26 cellular contexts compared by ENCODE assay signal in the genomic region with DNA sequence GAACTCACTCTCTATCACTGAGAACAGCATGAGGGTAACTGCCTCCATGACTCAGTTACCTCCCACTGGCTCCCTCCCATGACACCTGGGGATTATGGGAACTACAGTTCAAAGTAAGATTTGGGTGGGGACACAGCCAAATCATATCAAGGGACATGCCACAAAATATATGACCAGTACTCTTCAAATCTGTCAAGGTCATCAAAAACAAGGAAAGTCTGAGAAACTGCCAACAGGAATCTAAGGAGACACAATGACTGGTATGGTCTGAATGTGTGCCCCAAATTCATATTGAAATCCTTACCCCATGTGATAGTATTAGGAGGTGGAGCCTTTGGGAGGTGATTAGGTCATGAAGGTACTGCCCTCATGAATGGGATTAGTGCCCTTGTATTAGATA.
"Had no signal": no experiment of that assay in that cellular context is flagged by ENCODE, and none has a peak within 500 bp of the region (broad histone marks: within the 10 kb centered on the region; RNA-seq: fewer than 3 reads in every experiment).

No MANE protein-coding gene starts in this region.

- H3K9me3 ChIP-seq: testis, thoracic aorta, thyroid gland, tibial artery, tibial nerve, transverse colon, upper lobe of left lung, upper lobe of right lung, vagina had no signal

- H3K4me3 ChIP-seq: stomach, suprapubic skin, testis, thoracic aorta, thyroid gland, tibial artery, tibial nerve, transverse colon, upper lobe of left lung, upper lobe of right lung, vagina had no signal

- H3K27me3 ChIP-seq: stomach, suprapubic skin, testis, thyroid gland, tibial artery, tibial nerve, transverse colon, upper lobe of left lung, upper lobe of right lung, vagina had no signal

- H3K36me3 ChIP-seq: stomach, suprapubic skin, thoracic aorta, thyroid gland, tibial artery, tibial nerve, transverse colon, upper lobe of left lung, upper lobe of right lung, vagina had no signal

- H3K4me1 ChIP-seq: stomach, suprapubic skin, testis, thyroid gland, tibial artery, tibial nerve, transverse colon, upper lobe of left lung, upper lobe of right lung, vagina had no signal

- ATAC-seq: stimulated activated effector memory CD8-positive, alpha-beta T cell treated with anti-CD3 and anti-CD28 coated beads, Interleukin-12 subunit alpha, Interleukin-12 subunit beta, amount 100 ng/mL, for 72 hours; stimulated activated memory B cell treated with anti-CD40 and anti-IgM and Interleukin-4, amounts not matched to agents 10 μg/mL and 1 μg/mL and 100 μg/mL, for 72 hours; stimulated activated naive B cell treated with anti-CD40 and anti-IgM and Interleukin-4, amounts not matched to agents 10 μg/mL and 1 μg/mL and 100 μg/mL, for 72 hours; stimulated activated naive CD8-positive, alpha-beta T cell treated with anti-CD3 and anti-CD28 coated beads, Interleukin-15, amount 100 ng/mL, for 72 hours; stimulated activated naive CD8-positive, alpha-beta T cell treated with anti-CD3 and anti-CD28 coated beads, Interleukin-15, Interleukin-2, amounts not matched to agents 100 U/mL and 50 U/mL, for 24 hours; upper lobe of right lung had no signal

- FAIRE-seq: urothelium cell line had no signal

- H3K27ac ChIP-seq: stomach, suprapubic skin, testis, thoracic aorta, thyroid gland, tibial artery, tibial nerve, transverse colon, upper lobe of left lung, upper lobe of right lung, vagina had no signal

- DNase-seq: stimulated activated CD4-positive, alpha-beta T cell treated with anti-CD3 and anti-CD28 coated beads, Interleukin-2, amount 100 ng/mL, for 48 hours; stimulated activated CD4-positive, alpha-beta T cell treated with anti-CD3 and anti-CD28 coated beads, Interleukin-4, amount 100 ng/mL, for 1 hour; stimulated activated CD4-positive, alpha-beta T cell treated with anti-CD3 and anti-CD28 coated beads, Interleukin-4, amount 100 ng/mL, for 24 hours; stimulated activated CD4-positive, alpha-beta T cell treated with anti-CD3 and anti-CD28 coated beads, Interleukin-4, amount 100 ng/mL, for 4 hours; stimulated activated CD8-positive, alpha-beta memory T cell treated with anti-CD3 and anti-CD28 coated beads, Interleukin-4, amount 100 ng/mL, for 48 hours; stimulated activated naive B cell treated with anti-CD40 and anti-IgM and Interleukin-4, amounts not matched to agents 10 μg/mL and 1 μg/mL and 100 μg/mL, for 72 hours; stimulated activated naive CD4-positive, alpha-beta T cell; stimulated activated naive CD4-positive, alpha-beta T cell treated with Interleukin-2 at 50 U/mL for 16 hours; stimulated activated naive CD8-positive, alpha-beta T cell treated with anti-CD3 and anti-CD28 coated beads, Interleukin-15, amount 100 ng/mL, for 72 hours; stimulated activated naive CD8-positive, alpha-beta T cell treated with anti-CD3 and anti-CD28 coated beads, Interleukin-15, Interleukin-2, amounts not matched to agents 100 U/mL and 50 U/mL, for 24 hours; stomach; substantia nigra; testis; thyroid gland; tibial artery; transverse colon; trophoblast cell; upper lobe of left lung; upper lobe of right lung had no signal
